10 cellular contexts compared by ENCODE assay signal in the genomic region with DNA sequence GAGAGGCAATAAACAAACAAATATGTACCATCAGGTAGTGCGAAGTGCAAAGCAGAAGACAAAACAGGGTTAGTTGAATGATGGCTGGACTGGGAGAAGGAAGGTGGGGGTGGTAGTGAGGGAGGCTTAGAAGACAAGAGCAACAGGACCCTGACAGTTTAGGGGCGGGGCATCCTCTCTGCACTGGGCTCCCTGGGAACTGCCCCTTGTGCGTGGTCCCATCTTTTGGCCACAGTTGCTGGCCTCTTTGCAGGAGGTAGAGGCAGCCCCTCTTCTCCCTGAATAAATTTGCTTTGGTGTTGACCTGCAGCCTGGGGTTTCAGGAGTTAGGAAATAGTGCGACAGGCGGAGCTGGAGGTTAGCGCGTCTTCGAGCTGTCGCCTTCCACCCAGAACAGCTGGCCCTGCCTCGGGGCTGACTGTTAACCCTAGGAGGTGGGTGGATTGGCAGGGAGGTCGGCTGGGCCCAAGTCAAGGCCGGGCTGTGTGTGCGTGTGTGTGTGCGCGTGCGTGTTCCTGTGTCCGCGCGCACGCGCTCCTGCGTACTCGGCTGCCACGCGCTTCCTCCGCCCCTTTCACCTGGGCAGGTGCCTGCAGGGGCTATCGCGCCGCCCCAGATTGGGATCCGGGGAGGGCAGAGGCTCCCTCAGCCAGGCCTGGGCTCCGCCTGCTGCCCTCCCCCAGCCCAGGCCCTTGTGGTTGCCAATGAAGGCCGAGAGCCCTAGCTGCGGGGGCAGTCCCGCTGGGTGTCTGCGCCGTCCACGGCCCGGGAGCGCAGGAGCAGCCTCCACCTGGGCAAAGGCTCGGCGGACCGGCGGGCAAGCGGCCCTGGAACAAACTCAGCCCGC.
DNase-seq lines count a peak whose midpoint lies in the region; ATAC-seq and TF ChIP-seq lines count a peak whose summit lies in the region.
"Had no signal": no experiment of that assay in that cellular context is flagged by ENCODE, and none has a peak within 500 bp of the region (broad histone marks: within the 10 kb centered on the region; RNA-seq: fewer than 3 reads in every experiment).

No MANE protein-coding gene starts in this region.

- peak overlapping the region in 2 of 10 donors; percentile 8 to 56 for H3K27ac ChIP-seq in heart right ventricle
- H3K27ac ChIP-seq: ovary had no signal

- intact Hi-C loops in heart right ventricle (cut with DNase I): loop anchor here in 2 of 10 donors (10.0 kb wide), 1 partner anchor 116 kb away; no protein-coding TSS in a partner anchor

- peaks cover 37% of the 10 kb centered on the region for H3K27me3 Mint-ChIP-seq in T-helper 17 cell
- peaks cover 20% of the 10 kb centered on the region for H3K27me3 Mint-ChIP-seq in progenitor cell of endocrine pancreas
- H3K27me3 Mint-ChIP-seq in HFFc6 (ENCODE audit: insufficient read depth): peaks cover 8% of the 10 kb centered on the region; the same call in 1 of the 2 replicates

- H3K27ac Mint-ChIP-seq in T-helper 17 cell: no peak overlapping the region
- H3K27ac Mint-ChIP-seq in progenitor cell of endocrine pancreas: peak overlapping the region; percentile 89
- no peak overlapping the region for H3K27ac Mint-ChIP-seq in HFFc6
- H3K27ac Mint-ChIP-seq: activated B cell treated with CpG ODN at 0.5 μM for 24 hours had no signal

- ATAC-seq in T-helper 17 cell: no peak
- peak; percentile 34 to 69 (median 54) for ATAC-seq in heart right ventricle
- no peak for ATAC-seq in GM18858 (IDR thresholded peaks at IDR 0.05; ENCODE audit: unreplicated experiment)
- ATAC-seq in SK-N-SH treated with all-trans-retinoic acid at 6 μM for 48 hours: no peak

- TF ChIP-seq CTCF in GM06990 (IDR thresholded peaks at IDR 0.05; ENCODE audit: insufficient read depth, low read length, poor library complexity, severe bottlenecking) (no peak), heart right ventricle (IDR thresholded peaks at IDR 0.05) (no peak), progenitor cell of endocrine pancreas (IDR thresholded peaks at IDR 0.05; ENCODE audit: unreplicated experiment) (no peak), HFFc6 (IDR thresholded peaks at IDR 0.05) (no peak)

- H3K27me3 ChIP-seq in GM06990 (replicated peaks; ENCODE audit: control insufficient read depth, insufficient read depth, low read length) (peaks cover 1% of the 10 kb centered on the region; the same call in 1 of the 2 replicates), heart right ventricle (peaks cover 0 to 46% (median 29%) of the 10 kb centered on the region in 7 donors)
- H3K27me3 ChIP-seq: ovary had no signal

- no peak overlapping the region for H3K4me3 ChIP-seq in GM06990 (replicated peaks; ENCODE audit: low read depth, low read length)
- peak overlapping the region in 9 of 10 donors; percentile 6 to 58 (median 47) for H3K4me3 ChIP-seq in heart right ventricle
- H3K4me3 ChIP-seq: ovary had no signal

- H3K9me3 Mint-ChIP-seq in progenitor cell of endocrine pancreas (ENCODE audit: low read depth) (no peaks in the 10 kb centered on the region), HFFc6 (peaks cover 6% of the 10 kb centered on the region)
- H3K9me3 Mint-ChIP-seq: activated B cell treated with CpG ODN at 0.5 μM for 24 hours had no signal

- DNase-seq in GM06990 (ENCODE audit: extremely low read depth, insufficient read length) (peak; percentile 8), T-helper 17 cell (no peak), heart right ventricle (peak in 1 of 2 donors; percentile 17), progenitor cell of endocrine pancreas (ENCODE audit: low spot score, unreplicated experiment) (peak; percentile 57), HFFc6 (no peak), UCSD-AML1 (lab: John Stamatoyannopoulos, UW; ENCODE audit: unreplicated experiment) (no peak)
- DNase-seq: activated B cell treated with CpG ODN at 0.5 μM for 24 hours had no signal

- 6 to 7% methylated on average over 45 of the region's 45 CpGs for WGBS in heart right ventricle, 2 donors

- H3K36me3 ChIP-seq in GM06990 (ENCODE audit: control insufficient read depth, insufficient read depth, low read length) (no peaks in the 10 kb centered on the region), heart right ventricle (no peaks in the 10 kb centered on the region)
- H3K36me3 ChIP-seq: ovary had no signal

- H3K4me1 Mint-ChIP-seq in T-helper 17 cell (peaks cover 9% of the 10 kb centered on the region), progenitor cell of endocrine pancreas (ENCODE audit: low read depth) (peaks cover 8% of the 10 kb centered on the region), HFFc6 (ENCODE audit: low read depth) (no peaks in the 10 kb centered on the region)

- H3K4me3 Mint-ChIP-seq in T-helper 17 cell (peak overlapping the region; percentile 52), progenitor cell of endocrine pancreas (ENCODE audit: low read depth) (peak overlapping the region; percentile 69), HFFc6 (no peak overlapping the region)
- H3K4me3 Mint-ChIP-seq: activated B cell treated with CpG ODN at 0.5 μM for 24 hours had no signal

- H3K4me1 ChIP-seq in heart right ventricle: peaks cover 0 to 19% (median 5%) of the 10 kb centered on the region in 9 donors

- H3K9me3 ChIP-seq in T-helper 17 cell (ENCODE audit: control insufficient read depth, low read length, poor library complexity, severe bottlenecking): no peaks in the 10 kb centered on the region
- H3K9me3 ChIP-seq in heart right ventricle: no peaks in the 10 kb centered on the region
- H3K9me3 ChIP-seq: ovary had no signal

- H3K36me3 Mint-ChIP-seq in T-helper 17 cell (ENCODE audit: low read depth) (peaks cover 3% of the 10 kb centered on the region), progenitor cell of endocrine pancreas (ENCODE audit: insufficient read depth) (no peaks in the 10 kb centered on the region), HFFc6 (ENCODE audit: low read depth) (no peaks in the 10 kb centered on the region)

TF ChIP-seq in SK-N-SH treated with all-trans-retinoic acid at 6 μM for 48 hours, 23 proteins besides CTCF, POLR2A, EP300 and RAD21:
- TF ChIP-seq PPARA (CRISPR knock-in tag; IDR thresholded peaks at IDR 0.05; ENCODE audit: borderline replicate concordance): no peak
- no peak for TF ChIP-seq ZNF70 (CRISPR knock-in tag; IDR thresholded peaks at IDR 0.05)
- no peak for TF ChIP-seq TCF4 (CRISPR knock-in tag; IDR thresholded peaks at IDR 0.05; ENCODE audit: borderline replicate concordance)
- no peak for TF ChIP-seq TOX (CRISPR knock-in tag; IDR thresholded peaks at IDR 0.05; ENCODE audit: borderline replicate concordance)
- TF ChIP-seq GLIS3 (CRISPR knock-in tag; IDR thresholded peaks at IDR 0.05): no peak
- TF ChIP-seq, protein P1, sequence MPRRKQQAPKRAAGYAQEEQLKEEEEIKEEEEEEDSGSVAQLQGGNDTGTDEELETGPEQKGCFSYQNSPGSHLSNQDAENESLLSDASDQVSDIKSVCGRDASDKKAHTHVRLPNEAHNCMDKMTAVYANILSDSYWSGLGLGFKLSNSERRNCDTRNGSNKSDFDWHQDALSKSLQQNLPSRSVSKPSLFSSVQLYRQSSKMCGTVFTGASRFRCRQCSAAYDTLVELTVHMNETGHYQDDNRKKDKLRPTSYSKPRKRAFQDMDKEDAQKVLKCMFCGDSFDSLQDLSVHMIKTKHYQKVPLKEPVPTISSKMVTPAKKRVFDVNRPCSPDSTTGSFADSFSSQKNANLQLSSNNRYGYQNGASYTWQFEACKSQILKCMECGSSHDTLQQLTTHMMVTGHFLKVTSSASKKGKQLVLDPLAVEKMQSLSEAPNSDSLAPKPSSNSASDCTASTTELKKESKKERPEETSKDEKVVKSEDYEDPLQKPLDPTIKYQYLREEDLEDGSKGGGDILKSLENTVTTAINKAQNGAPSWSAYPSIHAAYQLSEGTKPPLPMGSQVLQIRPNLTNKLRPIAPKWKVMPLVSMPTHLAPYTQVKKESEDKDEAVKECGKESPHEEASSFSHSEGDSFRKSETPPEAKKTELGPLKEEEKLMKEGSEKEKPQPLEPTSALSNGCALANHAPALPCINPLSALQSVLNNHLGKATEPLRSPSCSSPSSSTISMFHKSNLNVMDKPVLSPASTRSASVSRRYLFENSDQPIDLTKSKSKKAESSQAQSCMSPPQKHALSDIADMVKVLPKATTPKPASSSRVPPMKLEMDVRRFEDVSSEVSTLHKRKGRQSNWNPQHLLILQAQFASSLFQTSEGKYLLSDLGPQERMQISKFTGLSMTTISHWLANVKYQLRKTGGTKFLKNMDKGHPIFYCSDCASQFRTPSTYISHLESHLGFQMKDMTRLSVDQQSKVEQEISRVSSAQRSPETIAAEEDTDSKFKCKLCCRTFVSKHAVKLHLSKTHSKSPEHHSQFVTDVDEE (CRISPR knock-in tag; IDR thresholded peaks at IDR 0.05): no peak

Comparison
In these comparisons a context has a peak if more than half of its experiments do, and no peak if none do; other contexts are left out.
1. DNase-seq: peak in GM06990 (single experiment) and progenitor cell of endocrine pancreas (single experiment); none in T-helper 17 cell (0 of 3), HFFc6 (single experiment) and UCSD-AML1 (single experiment).
2. ATAC-seq: peak in heart right ventricle (8 of 8); none in T-helper 17 cell (single experiment), GM18858 (single experiment) and SK-N-SH treated with all-trans-retinoic acid at 6 μM for 48 hours (single experiment).